Comparison of ENCODE assay signal across 8 cellular contexts in the genomic region with DNA sequence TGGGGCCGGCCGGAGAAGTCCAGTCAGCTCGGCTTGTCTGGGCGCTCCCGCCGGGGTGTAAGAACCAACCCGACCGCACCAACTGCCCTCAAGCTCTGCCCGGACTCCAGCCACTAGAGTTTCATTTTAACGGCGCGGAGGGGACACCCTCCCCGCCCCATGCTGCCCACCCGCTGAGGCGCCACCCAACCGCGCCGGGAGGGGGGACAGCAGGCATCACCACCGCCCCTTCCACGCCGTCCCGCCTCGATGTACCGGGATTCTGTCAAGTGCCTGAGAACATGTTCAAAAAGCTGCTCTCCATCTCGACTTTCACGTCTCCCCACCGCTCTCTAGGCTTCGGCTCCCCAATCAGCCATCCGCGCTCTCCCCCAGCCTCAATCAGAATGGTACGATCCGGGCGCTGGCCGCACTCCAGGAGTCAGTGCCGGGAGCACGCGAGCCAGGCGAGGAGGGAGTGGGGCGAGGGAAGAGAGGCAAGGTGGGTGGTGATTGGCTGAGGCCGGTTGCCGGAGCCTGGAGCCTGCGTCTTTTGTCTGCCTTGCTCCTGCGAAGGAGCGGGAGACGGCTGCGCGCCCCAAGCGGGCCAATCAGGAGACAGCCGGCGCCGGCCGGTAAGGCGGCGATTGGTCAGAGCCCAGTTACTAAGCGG. TPM values are rescaled to one million over a fixed set of nuclear protein-coding genes. Genes with fewer than 3 reads are reported as not detected.
A peak's percentile ranks its signal among the peaks of the same experiment; 100 is the strongest.
DNase-seq lines count a peak whose midpoint lies in the region; ATAC-seq and TF ChIP-seq lines count a peak whose summit lies in the region.

A gene (minus strand): TSS at position 101 of the 652 bp plus-strand sequence. CDS start 677 bp downstream, outside the sequence.

- H3K36me3 Mint-ChIP-seq in activated T-helper 17 cell treated with anti-CD3 and anti-CD28 coated beads, Interleukin-2, amount 50 U/mL, for 72 hours (ENCODE audit: low read depth), result no peaks in the 10 kb centered on the region
- H3K36me3 Mint-ChIP-seq in naive B cell, result no peaks in the 10 kb centered on the region
- H3K36me3 Mint-ChIP-seq in stimulated activated memory B cell treated with anti-CD40 and anti-IgM and Interleukin-4, amounts not matched to agents 10 μg/mL and 1 μg/mL and 100 μg/mL, for 72 hours, result no peaks in the 10 kb centered on the region

- peaks cover 37% of the 10 kb centered on the region for H3K27me3 Mint-ChIP-seq in activated T-helper 17 cell treated with anti-CD3 and anti-CD28 coated beads, Interleukin-2, amount 50 U/mL, for 72 hours
- peaks cover 41 to 54% (median 53%) of the 10 kb centered on the region in 3 donors for H3K27me3 Mint-ChIP-seq in naive B cell
- H3K27me3 Mint-ChIP-seq in stimulated activated memory B cell treated with anti-CD40 and anti-IgM and Interleukin-4, amounts not matched to agents 10 μg/mL and 1 μg/mL and 100 μg/mL, for 72 hours, result peaks cover 40% of the 10 kb centered on the region

- peaks cover 43% of the 10 kb centered on the region for H3K4me1 ChIP-seq in KMS-11 (ENCODE audit: low read depth, poor library complexity, severe bottlenecking)

- H3K27ac ChIP-seq in KMS-11, result peak within 1 kb of the TSS; percentile 83

- H3K36me3 ChIP-seq in KMS-11 (ENCODE audit: insufficient read depth), result no peaks in the 10 kb centered on the region

- H3K4me3 ChIP-seq in KMS-11 (IDR thresholded peaks at IDR 0.05; ENCODE audit: insufficient read depth, low read depth, low read length), result no peak within 1 kb of the TSS

- no peaks in the 10 kb centered on the region for H3K79me2 ChIP-seq in KMS-11 (ENCODE audit: insufficient read depth, low read depth)

- H3K4me2 ChIP-seq in KMS-11, result peak within 1 kb of the TSS; percentile 91

- H3K9me3 Mint-ChIP-seq in activated T-helper 17 cell treated with anti-CD3 and anti-CD28 coated beads, Interleukin-2, amount 50 U/mL, for 72 hours, result no peaks in the 10 kb centered on the region
- peaks cover 0 to 3% (median 0%) of the 10 kb centered on the region in 7 donors for H3K9me3 Mint-ChIP-seq in naive B cell
- H3K9me3 Mint-ChIP-seq in stimulated activated memory B cell treated with anti-CD40 and anti-IgM and Interleukin-4, amounts not matched to agents 10 μg/mL and 1 μg/mL and 100 μg/mL, for 72 hours, result no peaks in the 10 kb centered on the region

- H3K4me3 Mint-ChIP-seq in activated T-helper 17 cell treated with anti-CD3 and anti-CD28 coated beads, Interleukin-2, amount 50 U/mL, for 72 hours, result peak within 1 kb of the TSS; percentile 95
- H3K4me3 Mint-ChIP-seq in naive B cell, result peak within 1 kb of the TSS; percentile 95 to 100 (median 98)
- H3K4me3 Mint-ChIP-seq in stimulated activated memory B cell treated with anti-CD40 and anti-IgM and Interleukin-4, amounts not matched to agents 10 μg/mL and 1 μg/mL and 100 μg/mL, for 72 hours, result peak within 1 kb of the TSS; percentile 83

- H3K27me3 ChIP-seq in KMS-11 (ENCODE audit: insufficient read depth, low read depth), result 0 out of 2 replicates have a peak, but pooled peaks cover 3% of the 10 kb centered on the region

- H2AFZ ChIP-seq in KMS-11 (ENCODE audit: low read depth), result peak within 1 kb of the TSS; percentile 72

- TF ChIP-seq CTCF in KMS-11 (conservative IDR thresholded peaks at IDR 0.05; ENCODE audit: low read depth, low read length), result no peak

- H3K27ac Mint-ChIP-seq in activated T-helper 17 cell treated with anti-CD3 and anti-CD28 coated beads, Interleukin-2, amount 50 U/mL, for 72 hours, result peak within 1 kb of the TSS; percentile 97
- H3K27ac Mint-ChIP-seq in naive B cell, result peak within 1 kb of the TSS; percentile 85 to 96 (median 88)
- peak within 1 kb of the TSS; percentile 96 for H3K27ac Mint-ChIP-seq in stimulated activated memory B cell treated with anti-CD40 and anti-IgM and Interleukin-4, amounts not matched to agents 10 μg/mL and 1 μg/mL and 100 μg/mL, for 72 hours

- ATAC-seq in GM21737 (IDR thresholded peaks at IDR 0.05; ENCODE audit: unreplicated experiment) (peak; percentile 83), naive B cell (ENCODE audit: low read depth in 2 of 2) (peak; percentile 87 to 91)
- peak; percentile 98 for ATAC-seq in activated T-helper 17 cell treated with anti-CD3 and anti-CD28 coated beads, Interleukin-2, amount 50 U/mL, for 72 hours (replicated peaks)
- ATAC-seq in stimulated activated memory B cell treated with anti-CD40 and anti-IgM and Interleukin-4, amounts not matched to agents 10 μg/mL and 1 μg/mL and 100 μg/mL, for 72 hours, result peak; percentile 97

- peak within 1 kb of the TSS; percentile 79 for H3K9ac ChIP-seq in KMS-11

- H4K20me1 ChIP-seq in KMS-11 (ENCODE audit: insufficient read depth), result no peaks in the 10 kb centered on the region

- peaks cover 16% of the 10 kb centered on the region for H3K4me1 Mint-ChIP-seq in activated T-helper 17 cell treated with anti-CD3 and anti-CD28 coated beads, Interleukin-2, amount 50 U/mL, for 72 hours
- H3K4me1 Mint-ChIP-seq in naive B cell, result peaks cover 21 to 28% (median 24%) of the 10 kb centered on the region in 3 donors
- H3K4me1 Mint-ChIP-seq in stimulated activated memory B cell treated with anti-CD40 and anti-IgM and Interleukin-4, amounts not matched to agents 10 μg/mL and 1 μg/mL and 100 μg/mL, for 72 hours, result peaks cover 32% of the 10 kb centered on the region

- peak; percentile 98 for DNase-seq in DMS79 (lab: John Stamatoyannopoulos, UW)
- peak; percentile 98 for DNase-seq in RKO (ENCODE audit: low spot score)
- DNase-seq in fibroblast of gingiva (ENCODE audit: low read depth), result peak; percentile 99
- peak; percentile 76 for DNase-seq in naive B cell

RNA-seq across cellular contexts. Expression of the gene that starts here (rescaled TPM):
- total RNA-seq in activated T-helper 17 cell treated with anti-CD3 and anti-CD28 coated beads, Interleukin-2, amount 50 U/mL, for 72 hours, result 1 to 10 TPM in 1 of 2 donors, under 1 TPM in 1; 0.56 to 2.2 TPM
- polyA plus RNA-seq in naive B cell (ENCODE audit: low read depth in 6 of 6), result under 1 TPM in 3 of 6 donors, not detected in 3; 0.11 to 0.31 (median 0.25) TPM

Comparison
In these comparisons a context has a peak if more than half of its experiments do, and no peak if none do; other contexts are left out.
1. Peak in DNase-seq and ATAC-seq in naive B cell; RNA of the gene not detected or under 1 TPM.